ENCODE assay signal across 11 cellular contexts in genomic region chr1:218459450-218459849, GRCh38.
A peak's percentile ranks its signal among the peaks of the same experiment; 100 is the strongest.
DNase-seq lines count a peak whose midpoint lies in the region; ATAC-seq and TF ChIP-seq lines count a peak whose summit lies in the region.
"Had no signal": no experiment of that assay in that cellular context is flagged by ENCODE, and none has a peak within 500 bp of the region (broad histone marks: within the 10 kb centered on the region; RNA-seq: fewer than 3 reads in every experiment).

No MANE protein-coding gene starts in this region.

- no peak overlapping the region for H4K5ac ChIP-seq in mesendoderm (ENCODE audit: low read length)

- no peaks in the 10 kb centered on the region for H3K79me1 ChIP-seq in mesendoderm (ENCODE audit: low read length)

- peak overlapping the region; percentile 56 for H3K18ac ChIP-seq in mesendoderm (ENCODE audit: low read length)

- no peak for ATAC-seq in PC-3
- no peak for ATAC-seq in GM18505 (IDR thresholded peaks at IDR 0.05; ENCODE audit: unreplicated experiment)

- H3K4me1 ChIP-seq in PC-3 (ENCODE audit: insufficient read depth, low read length): peaks cover 44% of the 10 kb centered on the region
- peaks cover 5% of the 10 kb centered on the region for H3K4me1 ChIP-seq in mesendoderm (ENCODE audit: control insufficient read depth, low read depth, low read length)
- peaks cover 0 to 56% (median 38%) of the 10 kb centered on the region in 4 donors for H3K4me1 ChIP-seq in tibial artery
- no peaks in the 10 kb centered on the region for H3K4me1 ChIP-seq in colonic mucosa
- H3K4me1 ChIP-seq: right lobe of liver had no signal

- H3K27me3 ChIP-seq in PC-3 (ENCODE audit: low read length) (no peaks in the 10 kb centered on the region), mesendoderm (ENCODE audit: insufficient read depth, low read length, poor library complexity) (no peaks in the 10 kb centered on the region), tibial artery (no peaks in the 10 kb centered on the region), colonic mucosa (no peaks in the 10 kb centered on the region)
- H3K27me3 ChIP-seq: Peyer's patch, right lobe of liver had no signal

- H4K20me1 ChIP-seq in PC-3 (ENCODE audit: low read length): no peaks in the 10 kb centered on the region

- no peak overlapping the region for H3K56ac ChIP-seq in mesendoderm (ENCODE audit: low read length)

- no peaks in the 10 kb centered on the region for H3K79me2 ChIP-seq in PC-3 (ENCODE audit: low read length)
- no peaks in the 10 kb centered on the region for H3K79me2 ChIP-seq in mesendoderm (ENCODE audit: control insufficient read depth, insufficient read depth, low read length)

- peak overlapping the region; percentile 64 for H2AFZ ChIP-seq in PC-3 (ENCODE audit: low read length)

- intact Hi-C loops in PC-3 (cut with micrococcal nuclease): no loop called here
- intact Hi-C loops in tibial artery (cut with DNase I; ENCODE audit: low total_unique reads): no loop called here
- intact Hi-C loops in colonic mucosa (cut with DNase I): no loop called here

- H2BK5ac ChIP-seq in mesendoderm (ENCODE audit: low read length): no peak overlapping the region

- H4K8ac ChIP-seq in mesendoderm (ENCODE audit: low read depth, low read length): no peak overlapping the region

- POLR2A ChIA-PET in PC-3 (lab: Charles Lee; ENCODE audit: unreplicated experiment): interaction anchor here (0.6 kb wide), 1 partner anchor 1090 kb away, joined by 3 read pairs; no protein-coding TSS in a partner anchor

- H3K4me3 ChIP-seq in PC-3 (ENCODE audit: low read length) (peak overlapping the region; percentile 10; the same call in 1 of the 2 replicates), mesendoderm (ENCODE audit: low read length) (no peak overlapping the region), tibial artery (peak overlapping the region in 1 of 2 donors; percentile 15), colonic mucosa (no peak overlapping the region)
- H3K4me3 ChIP-seq: Peyer's patch, right lobe of liver had no signal

- H3K9ac ChIP-seq in PC-3 (ENCODE audit: low read length): no peak overlapping the region
- no peak overlapping the region for H3K9ac ChIP-seq in mesendoderm (ENCODE audit: low read length)
- no peak overlapping the region for H3K9ac ChIP-seq in colonic mucosa (ENCODE audit: low read depth in 2 of 2, low read length in 2 of 2)

- no peak for TF ChIP-seq POLR2A in GM18505 (IDR thresholded peaks at IDR 0.05; ENCODE audit: borderline replicate concordance, extremely low read depth, insufficient read depth, insufficient read length)

- H3K27ac ChIP-seq in PC-3 (ENCODE audit: low read length): peak overlapping the region; percentile 56
- H3K27ac ChIP-seq in mesendoderm (ENCODE audit: low read depth, low read length): no peak overlapping the region
- peak overlapping the region; percentile 68 to 84 for H3K27ac ChIP-seq in tibial artery
- no peak overlapping the region for H3K27ac ChIP-seq in colonic mucosa
- H3K27ac ChIP-seq: right lobe of liver had no signal

- no peak overlapping the region for H2AK5ac ChIP-seq in mesendoderm (ENCODE audit: low read length)

- TSS peak; percentile 82 for BruUV-seq in PC-3 (replicated peaks; lab: Mats Ljungman, UMichigan)

- DNase-seq in PC-3 (no peak), dermis blood vessel endothelial cell (peak; percentile 87), mesendoderm (peak; percentile 15), tibial artery (peak in 1 of 2 donors; percentile 66), NCI-H1092 treated with DMSO at 0.1 percent for 48 hours (lab: John Stamatoyannopoulos, UW) (no peak), HK-2 (ENCODE audit: unreplicated experiment) (no peak), colonic mucosa (no peak)
- DNase-seq: NCI-H1417, Peyer's patch, right lobe of liver had no signal

- no peak overlapping the region for H2BK15ac ChIP-seq in mesendoderm (replicated peaks; ENCODE audit: low read depth)

- CTCF ChIA-PET in PC-3 (lab: Charles Lee): interaction anchor here (0.7 to 0.9 kb wide), 2 partner anchors 39 to 79 kb away, joined by 3 read pairs; no protein-coding TSS in a partner anchor

- H3K9me2 ChIP-seq in PC-3 (replicated peaks; ENCODE audit: low read length): no peaks in the 10 kb centered on the region

- H2BK120ac ChIP-seq in mesendoderm (ENCODE audit: low read depth, low read length): peak overlapping the region; percentile 56

- H3K9me3 ChIP-seq in PC-3 (ENCODE audit: low read length): no peaks in the 10 kb centered on the region
- H3K9me3 ChIP-seq in tibial artery: no peaks in the 10 kb centered on the region
- H3K9me3 ChIP-seq in colonic mucosa: no peaks in the 10 kb centered on the region
- H3K9me3 ChIP-seq: Peyer's patch, right lobe of liver had no signal

- H3F3A ChIP-seq in PC-3 (ENCODE audit: low read length, unreplicated experiment): no peaks in the 10 kb centered on the region

- no peak for TF ChIP-seq CTCF in PC-3 (conservative IDR thresholded peaks at IDR 0.05; ENCODE audit: low read depth, low read length)
- no peak for TF ChIP-seq CTCF in tibial artery (IDR thresholded peaks at IDR 0.05)
- TF ChIP-seq CTCF in colonic mucosa (IDR thresholded peaks at IDR 0.05): no peak

- H3K36me3 ChIP-seq in PC-3 (ENCODE audit: low read depth, low read length): no peaks in the 10 kb centered on the region
- H3K36me3 ChIP-seq in mesendoderm (ENCODE audit: control insufficient read depth, insufficient read depth, low read length): no peaks in the 10 kb centered on the region
- no peaks in the 10 kb centered on the region for H3K36me3 ChIP-seq in tibial artery
- no peaks in the 10 kb centered on the region for H3K36me3 ChIP-seq in colonic mucosa
- H3K36me3 ChIP-seq: Peyer's patch, right lobe of liver had no signal

- no CpG with 5 or more reads among the region's 8 CpGs for WGBS in mesendoderm (ENCODE audit: extremely low coverage, insufficient coverage, low lambda C conversion rate)

- peak overlapping the region; percentile 73 for H3K4me2 ChIP-seq in PC-3 (ENCODE audit: low read length)
- H3K4me2 ChIP-seq in mesendoderm (ENCODE audit: low read length): no peak overlapping the region

- H3K23ac ChIP-seq in mesendoderm (ENCODE audit: low read length): no peak overlapping the region

- no peak overlapping the region for H3K4ac ChIP-seq in mesendoderm (ENCODE audit: low read depth, low read length)

Comparison
In these comparisons a context has a peak if more than half of its experiments do, and no peak if none do; other contexts are left out.
1. DNase-seq: peak in dermis blood vessel endothelial cell (single experiment) and mesendoderm (single experiment); none in PC-3 (single experiment), NCI-H1092 treated with DMSO at 0.1 percent for 48 hours (single experiment), HK-2 (single experiment) and colonic mucosa (single experiment).
2. H3K27ac ChIP-seq: peak in PC-3 (single experiment) and tibial artery (2 of 2); none in mesendoderm (single experiment) and colonic mucosa (single experiment).